In genomic region chr1:63935148-63935547, GRCh38 we compare ENCODE assay signal across 8 cellular contexts.
DNase-seq lines count a peak whose midpoint lies in the region; ATAC-seq and TF ChIP-seq lines count a peak whose summit lies in the region.

No MANE protein-coding gene starts in this region.

- H3K4me3 ChIP-seq in brain microvascular endothelial cell (ENCODE audit: low read depth, low read length) (no peak overlapping the region), SJCRH30 (no peak overlapping the region)

- intact Hi-C loops in posterior vena cava (cut with DNase I) = loop anchor here in 1 of 2 donors (10.0 kb wide), 1 partner anchor 200 kb away; no protein-coding TSS in a partner anchor
- intact Hi-C loops in sciatic nerve (cut with DNase I) = no loop called here

- no peaks in the 10 kb centered on the region for H3K36me3 Mint-ChIP-seq in nephron progenitor cell (ENCODE audit: low read depth)

- peak overlapping the region; percentile 46 for H3K27ac Mint-ChIP-seq in nephron progenitor cell

- H3K4me1 ChIP-seq in SJCRH30 = no peaks in the 10 kb centered on the region

- DNase-seq in GM13977 (ENCODE audit: low spot score) (no peak), brain microvascular endothelial cell (no peak), nephron progenitor cell (no peak), SIG-M5 (lab: John Stamatoyannopoulos, UW) (no peak), posterior vena cava (ENCODE audit: low spot score) (no peak), sciatic nerve (ENCODE audit: low spot score) (no peak), SJCRH30 (no peak)

- TF ChIP-seq CTCF in GM13977 (IDR thresholded peaks at IDR 0.05; ENCODE audit: extremely low read depth, insufficient read depth, missing control alignments) (peak; percentile 11), brain microvascular endothelial cell (IDR thresholded peaks at IDR 0.05; ENCODE audit: low read depth, low read length, missing control alignments) (peak; percentile 62), nephron progenitor cell (IDR thresholded peaks at IDR 0.05) (peak; percentile 3)

- no peaks in the 10 kb centered on the region for H3K9me3 ChIP-seq in SJCRH30 (replicated peaks)

- no peak overlapping the region for H3K4me3 Mint-ChIP-seq in nephron progenitor cell

- H3K27ac ChIP-seq in brain microvascular endothelial cell (no peak overlapping the region), SJCRH30 (no peak overlapping the region)

- peaks cover 9% of the 10 kb centered on the region for H3K27me3 Mint-ChIP-seq in nephron progenitor cell (ENCODE audit: low read depth, poor library complexity)

- H3K27me3 ChIP-seq in brain microvascular endothelial cell (replicated peaks) (no peaks in the 10 kb centered on the region), SJCRH30 (no peaks in the 10 kb centered on the region)

- no peaks in the 10 kb centered on the region for H3K36me3 ChIP-seq in brain microvascular endothelial cell (replicated peaks)
- H3K36me3 ChIP-seq in SJCRH30 = no peaks in the 10 kb centered on the region

- H3K4me1 Mint-ChIP-seq in nephron progenitor cell = peaks cover 29% of the 10 kb centered on the region

- ATAC-seq in HG03064 (IDR thresholded peaks at IDR 0.05; ENCODE audit: low read depth, unreplicated experiment) = peak; percentile 49
- ATAC-seq in sciatic nerve = no peak

- H3K9me3 Mint-ChIP-seq in nephron progenitor cell = no peaks in the 10 kb centered on the region

- in situ Hi-C loops in GM13977 (cut with MboI; ENCODE audit: low pct_unique_long_range_greater_than_20kb, low sequenced_read_pairs, unreplicated experiment) = no loop called here
- in situ Hi-C loops in brain microvascular endothelial cell (cut with HindIII; ENCODE audit: low pct_ligation_motif_present, low sequenced_read_pairs) = no loop called here

Comparison
In these comparisons a context has a peak if more than half of its experiments do, and no peak if none do; other contexts are left out.
1. CTCF ChIP-seq: peak in every context shown above with its lines; median percentile 62 in brain microvascular endothelial cell; 11 in GM13977; 3 in nephron progenitor cell.